13 cellular contexts compared by ENCODE assay signal in the genomic region with DNA sequence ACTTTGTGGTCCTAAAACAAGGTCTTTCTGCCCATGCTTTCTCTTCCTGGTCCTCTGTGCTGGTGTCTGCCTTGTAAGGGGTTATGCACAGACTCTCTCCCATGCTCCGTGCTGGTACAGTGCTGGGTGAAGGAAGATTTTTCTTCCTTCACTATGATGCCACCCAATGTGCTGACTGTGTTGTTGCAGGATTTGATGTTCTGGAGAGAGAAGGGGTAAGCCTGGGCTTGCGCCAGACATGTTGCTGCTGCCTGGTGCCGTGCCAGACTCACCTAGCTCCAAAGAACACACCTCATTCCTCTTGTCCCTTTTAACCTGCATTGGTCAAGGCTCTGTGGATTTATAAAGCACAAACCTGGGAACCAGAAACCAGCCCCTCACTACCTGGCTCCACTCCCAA. TPM values are rescaled to one million over a fixed set of nuclear protein-coding genes. Genes with fewer than 3 reads are reported as not detected.
DNase-seq lines count a peak whose midpoint lies in the region; ATAC-seq, FAIRE-seq and TF ChIP-seq lines count a peak whose summit lies in the region.
"Had no signal": no experiment of that assay in that cellular context is flagged by ENCODE, and none has a peak within 500 bp of the region (broad histone marks: within the 10 kb centered on the region; RNA-seq: fewer than 3 reads in every experiment).

No MANE protein-coding gene starts in this region.

- peaks cover 42% of the 10 kb centered on the region for H3K36me3 Mint-ChIP-seq in activated CD4-positive, alpha-beta T cell treated with anti-CD3 and anti-CD28 coated beads for 36 hours (ENCODE audit: low read depth)
- peaks cover 100% of the 10 kb centered on the region for H3K36me3 Mint-ChIP-seq in stimulated activated effector memory CD8-positive, alpha-beta T cell treated with anti-CD3 and anti-CD28 coated beads, Interleukin-12 subunit alpha, Interleukin-12 subunit beta, amount 100 ng/mL, for 72 hours

- peaks cover 0 to 2% (median under 1%) of the 10 kb centered on the region in 4 experiments; a peak in 3 of 8 replicates for H3K36me3 ChIP-seq in H1 (ENCODE audit: control insufficient read depth in 2 of 4, insufficient read depth in 4 of 4, low read length in 3 of 4)

- H3K23me2 ChIP-seq in H1 (ENCODE audit: low read depth, low read length), result no peaks in the 10 kb centered on the region; the same call in 1 of the 2 replicates

- no peak overlapping the region; the same call in 1 of the 2 replicates for H3K27ac ChIP-seq in H1 (ENCODE audit: low read depth, low read length)
- H3K27ac ChIP-seq: neutrophil had no signal

- H3K14ac ChIP-seq in H1 (ENCODE audit: insufficient read length), result no peak overlapping the region

- 0 out of 2 replicates have a peak overlapping the region, but pooled peaks have one; percentile 6 for H2BK5ac ChIP-seq in H1 (ENCODE audit: low read depth, low read length)

- H2BK120ac ChIP-seq in H1 (replicated peaks; ENCODE audit: low read depth, low read length), result peak overlapping the region; percentile 7

- H3K4ac ChIP-seq in H1 (replicated peaks; ENCODE audit: insufficient read length, low read depth, low read length), result no peak overlapping the region

- CTCF ChIA-PET in activated CD4-positive, alpha-beta T cell treated with anti-CD3 and anti-CD28 coated beads for 36 hours (lab: Charles Lee), result interaction anchor here (2.2 kb wide), 1 partner anchor 190 kb away, joined by 6 read pairs; no protein-coding TSS in a partner anchor
- CTCF ChIA-PET in H1 (lab: Charles Lee; ENCODE audit: partially characterized antibody), result interaction anchor here (0.6 to 3.2 kb wide), 4 partner anchors 16 to 247 kb away, joined by 3 to 15 read pairs (median 4); no protein-coding TSS in a partner anchor

- no peak overlapping the region for H3K23ac ChIP-seq in H1 (ENCODE audit: insufficient read length)

- no peak overlapping the region for H3K4me3 Mint-ChIP-seq in activated CD4-positive, alpha-beta T cell treated with anti-CD3 and anti-CD28 coated beads for 36 hours
- H3K4me3 Mint-ChIP-seq in stimulated activated effector memory CD8-positive, alpha-beta T cell treated with anti-CD3 and anti-CD28 coated beads, Interleukin-12 subunit alpha, Interleukin-12 subunit beta, amount 100 ng/mL, for 72 hours, result no peak overlapping the region
- H3K4me3 Mint-ChIP-seq: T-helper 2 cell treated with Interferon-gamma antibody and Interleukin-4, amounts not matched to agents 5 μg/mL and 100 μg/mL, for 36 hours had no signal

- ATAC-seq in activated CD4-positive, alpha-beta T cell treated with anti-CD3 and anti-CD28 coated beads for 36 hours, result no peak
- no peak for ATAC-seq in stimulated activated effector memory CD8-positive, alpha-beta T cell treated with anti-CD3 and anti-CD28 coated beads, Interleukin-12 subunit alpha, Interleukin-12 subunit beta, amount 100 ng/mL, for 72 hours
- ATAC-seq in GM19035 (IDR thresholded peaks at IDR 0.05; ENCODE audit: unreplicated experiment) (no peak), left colon (no peak)

- H2BK12ac ChIP-seq in H1 (ENCODE audit: low read depth, low read length), result no peak overlapping the region

- TF ChIP-seq CTCF in H1 (IDR thresholded peaks at IDR 0.05; ENCODE audit: control extremely low read depth in 1 of 3, insufficient read depth in 1 of 3, low read depth in 1 of 3, low read length in 3 of 3), result no peak

- H3K27ac Mint-ChIP-seq in activated CD4-positive, alpha-beta T cell treated with anti-CD3 and anti-CD28 coated beads for 36 hours, result peak overlapping the region; percentile 55
- peak overlapping the region; percentile 87 for H3K27ac Mint-ChIP-seq in stimulated activated effector memory CD8-positive, alpha-beta T cell treated with anti-CD3 and anti-CD28 coated beads, Interleukin-12 subunit alpha, Interleukin-12 subunit beta, amount 100 ng/mL, for 72 hours
- H3K27ac Mint-ChIP-seq: T-helper 2 cell treated with Interferon-gamma antibody and Interleukin-4, amounts not matched to agents 5 μg/mL and 100 μg/mL, for 36 hours had no signal

- no peak for DNase-seq in activated CD4-positive, alpha-beta T cell treated with anti-CD3 and anti-CD28 coated beads for 36 hours
- DNase-seq in activated CD4-positive, alpha-beta T cell treated with anti-CD3 and anti-CD28 coated beads, Interleukin-2, amount 50 U/mL, for 48 hours, result no peak
- DNase-seq in RPMI8226 (peak; percentile 77), H1 (ENCODE audit: low read depth in 1 of 2, low spot score in 2 of 2) (no peak), left colon (no peak), HuH-7.5 (ENCODE audit: low spot score) (no peak)
- DNase-seq in stimulated activated effector memory CD8-positive, alpha-beta T cell treated with anti-CD3 and anti-CD28 coated beads, Interleukin-12 subunit alpha, Interleukin-12 subunit beta, amount 100 ng/mL, for 72 hours (ENCODE audit: low spot score in 2 of 2), result no peak
- DNase-seq: NCI-H1436 treated with DMSO at 0.1 percent for 48 hours had no signal

- no peak overlapping the region for H4K8ac ChIP-seq in H1 (ENCODE audit: extremely low read depth, insufficient read depth, low read length)

- H3K9me3 Mint-ChIP-seq in activated CD4-positive, alpha-beta T cell treated with anti-CD3 and anti-CD28 coated beads for 36 hours (ENCODE audit: low read depth), result no peaks in the 10 kb centered on the region
- no peaks in the 10 kb centered on the region for H3K9me3 Mint-ChIP-seq in stimulated activated effector memory CD8-positive, alpha-beta T cell treated with anti-CD3 and anti-CD28 coated beads, Interleukin-12 subunit alpha, Interleukin-12 subunit beta, amount 100 ng/mL, for 72 hours
- H3K9me3 Mint-ChIP-seq: T-helper 2 cell treated with Interferon-gamma antibody and Interleukin-4, amounts not matched to agents 5 μg/mL and 100 μg/mL, for 36 hours had no signal

- POLR2A ChIA-PET in activated CD4-positive, alpha-beta T cell treated with anti-CD3 and anti-CD28 coated beads for 36 hours (lab: Charles Lee), result no interaction called here
- POLR2A ChIA-PET in H1 (lab: Charles Lee; ENCODE audit: partially characterized antibody), result no interaction called here

- peaks cover 0 to 2% of the 10 kb centered on the region in 2 experiments for H4K20me1 ChIP-seq in H1 (replicated peaks in 1 of 2; ENCODE audit: control insufficient read depth in 1 of 2, insufficient read depth in 2 of 2, low read length in 2 of 2)

- H3K9me3 ChIP-seq in H1 (ENCODE audit: insufficient read depth in 2 of 2, low read depth in 1 of 2, low read length in 1 of 2), result no peaks in the 10 kb centered on the region

- peaks cover 11% of the 10 kb centered on the region for H3K4me1 Mint-ChIP-seq in activated CD4-positive, alpha-beta T cell treated with anti-CD3 and anti-CD28 coated beads for 36 hours
- H3K4me1 Mint-ChIP-seq in stimulated activated effector memory CD8-positive, alpha-beta T cell treated with anti-CD3 and anti-CD28 coated beads, Interleukin-12 subunit alpha, Interleukin-12 subunit beta, amount 100 ng/mL, for 72 hours, result no peaks in the 10 kb centered on the region

- H2AK5ac ChIP-seq in H1 (ENCODE audit: low read depth, low read length), result no peak overlapping the region; the same call in 1 of the 2 replicates

- H3K4me3 ChIP-seq in H1 (ENCODE audit: extremely low read depth in 1 of 4, insufficient read depth in 2 of 4, low read depth in 3 of 4, low read length in 4 of 4), result no peak overlapping the region

- H3K27me3 ChIP-seq in H1 (replicated peaks in 1 of 4; ENCODE audit: control insufficient read depth in 3 of 4, extremely low read depth in 1 of 4, insufficient read depth in 3 of 4, low read length in 3 of 4), result no peaks in the 10 kb centered on the region
- H3K27me3 ChIP-seq: neutrophil had no signal

- no peaks in the 10 kb centered on the region for H3K79me1 ChIP-seq in H1 (ENCODE audit: low read depth, low read length)

- no peak overlapping the region for H4K5ac ChIP-seq in H1 (ENCODE audit: insufficient read length, low read depth, low read length)

- TF ChIP-seq POLR2A in H1 (IDR thresholded peaks at IDR 0.05; ENCODE audit: control extremely low read depth in 1 of 2, low read depth in 2 of 2, low read length in 2 of 2), result no peak

- intact Hi-C loops in activated CD4-positive, alpha-beta T cell treated with anti-CD3 and anti-CD28 coated beads for 36 hours (cut with DNase I, micrococcal nuclease), result no loop called here
- intact Hi-C loops in left colon (cut with DNase I, micrococcal nuclease), result no loop called here

- H2AFZ ChIP-seq in H1 (ENCODE audit: low read length), result no peak overlapping the region

- no peak for TF ChIP-seq EP300 in H1 (IDR thresholded peaks at IDR 0.05; ENCODE audit: borderline replicate concordance in 1 of 2, low read depth in 2 of 2, low read length in 2 of 2)

- no peak overlapping the region; the same call in 1 of the 2 replicates for H2BK20ac ChIP-seq in H1 (ENCODE audit: low read length)

- H3K27me3 Mint-ChIP-seq in activated CD4-positive, alpha-beta T cell treated with anti-CD3 and anti-CD28 coated beads for 36 hours, result no peaks in the 10 kb centered on the region

- no peak overlapping the region for H3K18ac ChIP-seq in H1 (ENCODE audit: extremely low read depth, low read length)

- no peak overlapping the region for H2BK15ac ChIP-seq in H1 (ENCODE audit: low read length)

- no peaks in the 10 kb centered on the region for H3K79me2 ChIP-seq in H1 (ENCODE audit: control insufficient read depth in 1 of 2, insufficient read depth in 2 of 2, low read length in 2 of 2)

- no peak overlapping the region for H3K9ac ChIP-seq in H1 (replicated peaks in 1 of 4; ENCODE audit: extremely low read depth in 1 of 4, low read depth in 3 of 4, low read length in 3 of 4)

- WGBS in H1 (ENCODE audit: extremely low coverage in 1 of 2, insufficient coverage in 1 of 2, insufficient read length in 1 of 2, insufficient replicate concordance in 2 of 2, low coverage in 1 of 2, low lambda C conversion rate in 2 of 2, missing lambda C conversion rate in 1 of 2), 2 experiments, result 95% methylated on average over 3 of the region's 3 CpGs; no CpG with 5 or more reads in 1 of the 2 experiments

- FAIRE-seq in H1 (lab: Jason Lieb, UNC), result no peak
- FAIRE-seq: islet of Langerhans had no signal

- no peak overlapping the region for H4K91ac ChIP-seq in H1 (replicated peaks; ENCODE audit: insufficient read length, low read length)

- TF ChIP-seq RAD21 in H1 (IDR thresholded peaks at IDR 0.05 in 1 of 2, conservative IDR thresholded peaks at IDR 0.05 in 1 of 2; ENCODE audit: low read depth in 2 of 2, low read length in 2 of 2), result peak; percentile 23 to 27; a peak in 3 of 4 replicates

- no peak overlapping the region for H3K4me2 ChIP-seq in H1 (ENCODE audit: insufficient read depth in 1 of 2, low read depth in 2 of 2, low read length in 2 of 2)

- H3K4me1 ChIP-seq in H1 (replicated peaks in 1 of 4; ENCODE audit: control insufficient read depth in 3 of 4, insufficient read depth in 4 of 4, low read length in 3 of 4), result 0 out of 7 replicates have a peak, but pooled peaks cover 0 to 2% (median 0%) of the 10 kb centered on the region in 4 experiments

- H3K56ac ChIP-seq in H1 (replicated peaks; ENCODE audit: insufficient read length, low read depth, low read length), result no peak overlapping the region

RNA-seq across cellular contexts. Expression of a gene that starts 28.4 kb away (rescaled TPM):
- total RNA-seq in activated CD4-positive, alpha-beta T cell treated with anti-CD3 and anti-CD28 coated beads for 36 hours, result not detected
- not detected in 2 replicates for total RNA-seq in H1 (2021; fragmentation: NEBNext Ultra II Directional; extraction: Animal tissue kit (Norgen Biotek cat#: 25700))
- not detected in 2 replicates for polyA plus RNA-seq in H1 (2011; rRNA removed)
- not detected for polyA plus RNA-seq in H1 (2011; cell fraction: cytosol; rRNA removed)
- polyA plus RNA-seq in H1 (2011; cell fraction: nucleus; rRNA removed), result not detected
- polyA plus RNA-seq in H1 (2012, experiment 1 of 2), result not detected in 4 replicates
- not detected for polyA plus RNA-seq in H1 (2012, experiment 2 of 2)
- polyA plus RNA-seq in H1 (2013, experiment 1 of 2), result not detected
- polyA plus RNA-seq in H1 (2013, experiment 2 of 2), result not detected
- polyA minus RNA-seq in H1 (2011; rRNA and poly(A)+ RNA removed), result not detected in 2 replicates
- not detected for polyA minus RNA-seq in H1 (2011; cell fraction: cytosol; rRNA and poly(A)+ RNA removed)
- not detected for polyA minus RNA-seq in H1 (2011; cell fraction: nucleus; rRNA and poly(A)+ RNA removed)
- total RNA-seq in left colon, result not detected
- total RNA-seq: A172 had no signal

RNA-seq across cellular contexts. Expression of a gene that starts 52.4 kb away (rescaled TPM):
- total RNA-seq in activated CD4-positive, alpha-beta T cell treated with anti-CD3 and anti-CD28 coated beads for 36 hours, result 10 to 100 TPM; 74.0 to 76.1 TPM
- total RNA-seq in H1 (2021; fragmentation: NEBNext Ultra II Directional; extraction: Animal tissue kit (Norgen Biotek cat#: 25700)), result 101 TPM in 2 replicates
- polyA plus RNA-seq in H1 (2011; rRNA removed), result 60.8 and 65.9 TPM in 2 replicates
- 79.2 TPM for polyA plus RNA-seq in H1 (2011; cell fraction: cytosol; rRNA removed)
- polyA plus RNA-seq in H1 (2011; cell fraction: nucleus; rRNA removed), result 36.8 TPM
- 67.9 to 96.3 TPM (median 74.9 TPM) in 4 replicates for polyA plus RNA-seq in H1 (2012, experiment 1 of 2)
- 13.6 TPM for polyA plus RNA-seq in H1 (2012, experiment 2 of 2)
- polyA plus RNA-seq in H1 (2013, experiment 1 of 2), result 90.1 TPM
- polyA plus RNA-seq in H1 (2013, experiment 2 of 2), result 89.1 TPM
- polyA minus RNA-seq in H1 (2011; rRNA and poly(A)+ RNA removed), result 28.1 and 33.9 TPM in 2 replicates
- 34.9 TPM for polyA minus RNA-seq in H1 (2011; cell fraction: cytosol; rRNA and poly(A)+ RNA removed)
- polyA minus RNA-seq in H1 (2011; cell fraction: nucleus; rRNA and poly(A)+ RNA removed), result 50.7 TPM
- 10 to 100 TPM; 40.7 to 67.2 TPM for total RNA-seq in left colon
